In the genomic region with DNA sequence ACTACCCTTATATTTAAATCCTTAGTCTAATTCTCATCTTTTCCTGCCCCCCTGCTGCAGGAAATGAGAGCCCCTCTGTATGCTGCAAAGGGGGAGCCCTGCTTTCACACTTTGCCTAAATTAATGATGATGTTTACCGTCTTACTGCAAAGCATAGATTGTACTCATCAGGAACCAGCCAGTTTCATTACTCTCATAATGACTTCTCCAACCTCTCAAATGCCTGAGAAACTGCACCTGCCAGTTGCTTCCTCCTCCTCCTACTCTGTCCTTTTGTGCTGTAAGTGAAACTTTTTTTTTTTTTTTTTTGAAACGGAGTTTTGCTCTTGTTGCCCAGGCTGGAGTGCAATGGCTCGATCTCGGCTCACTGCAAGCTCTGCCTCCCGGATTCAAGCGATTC, we compare ENCODE assay signal across 9 cellular contexts.
DNase-seq lines count a peak whose midpoint lies in the region; ATAC-seq and TF ChIP-seq lines count a peak whose summit lies in the region.
"Had no signal": no experiment of that assay in that cellular context is flagged by ENCODE, and none has a peak within 500 bp of the region (broad histone marks: within the 10 kb centered on the region; RNA-seq: fewer than 3 reads in every experiment).

No MANE protein-coding gene starts in this region.

- BruUV-seq in IMR-90 (replicated peaks; lab: Mats Ljungman, UMichigan), result no TSS peak

- H3K4me2 ChIP-seq in IMR-90 (ENCODE audit: low read depth, low read length), result no peak overlapping the region

- 100% methylated on average over 2 of the region's 6 CpGs; no CpG with 5 or more reads in 1 of the 2 experiments for WGBS in IMR-90 (ENCODE audit: extremely low coverage in 2 of 2, insufficient read length in 1 of 2), 2 experiments

- peak overlapping the region; percentile 30; the same call in 1 of the 2 replicates for H2BK20ac ChIP-seq in IMR-90 (ENCODE audit: low read depth, low read length)

- no peak overlapping the region for H3K23ac ChIP-seq in IMR-90 (ENCODE audit: low read depth, low read length)

- H4K5ac ChIP-seq in IMR-90 (ENCODE audit: low read depth, low read length), result no peak overlapping the region

- H2AFZ ChIP-seq in IMR-90 (replicated peaks; ENCODE audit: low read length, poor library complexity), result no peak overlapping the region

- H2BK5ac ChIP-seq in IMR-90 (ENCODE audit: low read depth, low read length, poor library complexity, severe bottlenecking), result no peak overlapping the region

- POLR2A ChIA-PET in IMR-90 (lab: Charles Lee; ENCODE audit: unreplicated experiment), result interaction anchor here (0.6 kb wide), 1 partner anchor 100 kb away, joined by 5 read pairs; no protein-coding TSS in a partner anchor

- 0 out of 3 replicates have a peak overlapping the region, but pooled peaks have one; percentile 14 for H2BK15ac ChIP-seq in IMR-90 (ENCODE audit: low read depth, low read length)

- CTCF ChIA-PET in IMR-90 (lab: Yijun Ruan, JAX), result no interaction called here

- H3K79me1 ChIP-seq in IMR-90 (ENCODE audit: low read depth in 1 of 2, low read length in 2 of 2), result 0 out of 4 replicates have a peak, but pooled peaks cover 0 to 3% of the 10 kb centered on the region in 2 experiments

- no peak overlapping the region for H3K14ac ChIP-seq in IMR-90 (replicated peaks; ENCODE audit: low read depth, low read length)

- in situ Hi-C loops in IMR-90 (cut with MboI; ENCODE audit: low sequenced_read_pairs), result no loop called here

- no peak for TF ChIP-seq RAD21 in IMR-90 (IDR thresholded peaks at IDR 0.05; ENCODE audit: low read length)

- H3K9me3 ChIP-seq in IMR-90 (ENCODE audit: control insufficient read depth, insufficient read depth, low read length), result no peaks in the 10 kb centered on the region

- no peak overlapping the region; the same call in 1 of the 2 replicates for H3K27ac ChIP-seq in IMR-90 (ENCODE audit: insufficient read depth, low read length)

- no peak overlapping the region for H2AK5ac ChIP-seq in IMR-90 (ENCODE audit: low read depth, low read length)

- peaks cover 21% of the 10 kb centered on the region for H3K4me1 ChIP-seq in IMR-90 (ENCODE audit: control insufficient read depth, insufficient read depth, low read length)

- H3K4me3 ChIP-seq in IMR-90 (ENCODE audit: insufficient read depth, low read depth, low read length) (no peak overlapping the region), fibroblast of pulmonary artery (replicated peaks; ENCODE audit: low read depth, low read length) (no peak overlapping the region)

- no peak overlapping the region for H3K9ac ChIP-seq in IMR-90 (ENCODE audit: low read depth, low read length)

- no peak overlapping the region for H2AK9ac ChIP-seq in IMR-90 (replicated peaks; ENCODE audit: low read depth, low read length, poor library complexity)

- H4K20me1 ChIP-seq in IMR-90 (ENCODE audit: insufficient read depth, low read length), result no peaks in the 10 kb centered on the region

- H3K18ac ChIP-seq in IMR-90 (ENCODE audit: low read depth, low read length), result no peak overlapping the region

- ATAC-seq in GM18909 (IDR thresholded peaks at IDR 0.05; ENCODE audit: poor library complexity, unreplicated experiment) (peak; percentile 84), GM21825 (IDR thresholded peaks at IDR 0.05; ENCODE audit: unreplicated experiment) (peak; percentile 76), IMR-90 (ENCODE audit: low read depth) (no peak)

- dilution Hi-C loops in IMR-90 (cut with HindIII; ENCODE audit: low sequenced_read_pairs, unreplicated experiment), result no loop called here

- H2BK120ac ChIP-seq in IMR-90 (ENCODE audit: low read depth, low read length), result peak overlapping the region; percentile 63; the same call in 1 of the 2 replicates

- TF ChIP-seq POLR2A in IMR-90 (IDR thresholded peaks at IDR 0.05; ENCODE audit: low read depth, low read length), result no peak

- TF ChIP-seq CTCF in IMR-90 (conservative IDR thresholded peaks at IDR 0.05; ENCODE audit: low read depth, low read length) (no peak), fibroblast of pulmonary artery (IDR thresholded peaks at IDR 0.05; ENCODE audit: low read length, missing control alignments) (no peak)

- H3K27me3 ChIP-seq in IMR-90 (ENCODE audit: control insufficient read depth, insufficient read depth, low read length), result no peaks in the 10 kb centered on the region

- intact Hi-C loops in IMR-90 (cut with micrococcal nuclease), result no loop called here

- peaks cover 15% of the 10 kb centered on the region for H3K9me1 ChIP-seq in IMR-90 (ENCODE audit: insufficient read depth, low read length)

- H4K91ac ChIP-seq in IMR-90 (ENCODE audit: insufficient read depth, low read depth, low read length), result no peak overlapping the region

- DNase-seq in IMR-90, result no peak
- DNase-seq in fibroblast of pulmonary artery (ENCODE audit: low read depth), result peak; percentile 18
- no peak for DNase-seq in AML-193 (lab: John Stamatoyannopoulos, UW)
- DNase-seq in NCI-H2196 treated with DMSO at 0.1 percent for 48 hours (lab: John Stamatoyannopoulos, UW; ENCODE audit: unreplicated experiment), result no peak
- no peak for DNase-seq in GM03348 (ENCODE audit: low spot score)
- no peak for DNase-seq in stimulated activated naive CD4-positive, alpha-beta T cell (lab: John Stamatoyannopoulos, UW)
- DNase-seq: NCI-H524 treated with DMSO at 0.1 percent for 48 hours had no signal

- no peak overlapping the region for H3K56ac ChIP-seq in IMR-90 (ENCODE audit: extremely low read depth, insufficient read depth, low read length)

- 0 out of 2 replicates have a peak overlapping the region, but pooled peaks have one; percentile 9 for H3K4ac ChIP-seq in IMR-90 (ENCODE audit: low read depth, low read length)

- H3K36me3 ChIP-seq in IMR-90 (ENCODE audit: control insufficient read depth, insufficient read depth, low read length), result no peaks in the 10 kb centered on the region

- H4K8ac ChIP-seq in IMR-90 (ENCODE audit: low read depth in 2 of 2, low read length in 2 of 2), result peak overlapping the region; percentile 18 to 45; a peak in 1 of 4 replicates

TF ChIP-seq in IMR-90, 13 proteins besides CTCF, POLR2A, EP300 and RAD21:
- TF ChIP-seq RFX5 (IDR thresholded peaks at IDR 0.05; ENCODE audit: low read depth, low read length) (no peak), RCOR1 (IDR thresholded peaks at IDR 0.05; ENCODE audit: insufficient replicate concordance, low read length) (no peak), BHLHE40 (IDR thresholded peaks at IDR 0.05; ENCODE audit: low read depth, low read length) (no peak), CHD1 (IDR thresholded peaks at IDR 0.05; ENCODE audit: low read depth, low read length) (no peak)
